In the genomic region with DNA sequence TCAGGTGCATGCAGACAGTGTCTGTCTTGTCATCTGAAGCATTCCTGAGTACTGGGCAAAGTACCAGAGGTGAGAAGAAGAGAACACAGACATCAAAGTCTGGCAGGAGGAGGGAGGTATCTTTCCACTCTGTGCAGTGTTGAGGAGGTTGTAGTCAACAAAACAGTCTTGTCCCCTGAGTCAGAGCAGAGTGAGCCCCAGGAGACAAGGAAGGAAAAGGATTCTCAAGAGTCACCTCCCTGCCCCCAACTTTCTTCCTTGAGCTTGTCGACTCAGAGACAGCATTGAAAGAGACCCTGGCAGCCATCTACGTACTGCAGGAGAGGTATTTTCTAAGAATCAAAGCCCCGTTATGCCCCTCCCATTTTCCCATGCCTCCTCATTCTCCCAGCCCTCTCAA, we compare ENCODE assay signal across 26 cellular contexts. TPM values are rescaled to one million over a fixed set of nuclear protein-coding genes. Genes with fewer than 3 reads are reported as not detected.
DNase-seq lines count a peak whose midpoint lies in the region; ATAC-seq and TF ChIP-seq lines count a peak whose summit lies in the region.
"Had no signal": no experiment of that assay in that cellular context is flagged by ENCODE, and none has a peak within 500 bp of the region (broad histone marks: within the 10 kb centered on the region; RNA-seq: fewer than 3 reads in every experiment).

No MANE protein-coding gene starts in this region.

- no peaks in the 10 kb centered on the region for H3F3A ChIP-seq in smooth muscle cell (ENCODE audit: low read depth)

- 7% methylated on average over 3 of the region's 3 CpGs for WGBS in mammary epithelial cell (ENCODE audit: low coverage, missing lambda C conversion rate)
- 47% methylated on average over 3 of the region's 3 CpGs for WGBS in smooth muscle cell (ENCODE audit: low lambda C conversion rate)

- no peak overlapping the region for H3K9ac ChIP-seq in mammary epithelial cell (ENCODE audit: insufficient read depth, low read length)
- H3K9ac ChIP-seq in smooth muscle cell (ENCODE audit: low read depth) = no peak overlapping the region

- H3K4me3 ChIP-seq in mammary epithelial cell (replicated peaks in 1 of 3; ENCODE audit: insufficient read depth in 1 of 3, low read depth in 2 of 3, low read length in 3 of 3) = no peak overlapping the region
- no peak overlapping the region for H3K4me3 ChIP-seq in breast epithelium
- no peak overlapping the region for H3K4me3 ChIP-seq in right atrium auricular region
- no peak overlapping the region for H3K4me3 ChIP-seq in smooth muscle cell
- H3K4me3 ChIP-seq in lower lobe of right lung = no peak overlapping the region
- H3K4me3 ChIP-seq: GM12878, tibial artery had no signal

- no peak for TF ChIP-seq POLR2A in breast epithelium (IDR thresholded peaks at IDR 0.05)

- CTCF ChIA-PET in mammary epithelial cell (lab: Charles Lee; ENCODE audit: low non-redundant PET) = no interaction called here

- in situ Hi-C loops in mammary epithelial cell (cut with MboI; ENCODE audit: low sequenced_read_pairs in 2 of 2) = loop anchor here in 1 of 2 donors (10.0 kb wide), 1 partner anchor 60 kb away; no protein-coding TSS in a partner anchor

- H3K4me2 ChIP-seq in mammary epithelial cell (ENCODE audit: insufficient read depth, low read depth, low read length) (peak overlapping the region; percentile 24), smooth muscle cell (peak overlapping the region; percentile 33)

- H3K36me3 ChIP-seq in mammary epithelial cell (ENCODE audit: insufficient read depth, low read length) (no peaks in the 10 kb centered on the region), breast epithelium (no peaks in the 10 kb centered on the region), right atrium auricular region (no peaks in the 10 kb centered on the region), smooth muscle cell (ENCODE audit: low read depth) (no peaks in the 10 kb centered on the region), lower lobe of right lung (no peaks in the 10 kb centered on the region)
- H3K36me3 ChIP-seq: tibial artery had no signal

- H3K9me3 ChIP-seq in mammary epithelial cell (replicated peaks; ENCODE audit: insufficient read depth, low read length) (no peaks in the 10 kb centered on the region), breast epithelium (peaks cover 3 to 6% of the 10 kb centered on the region in 2 donors), right atrium auricular region (no peaks in the 10 kb centered on the region), smooth muscle cell (replicated peaks; ENCODE audit: low read depth) (no peaks in the 10 kb centered on the region), lower lobe of right lung (no peaks in the 10 kb centered on the region)
- H3K9me3 ChIP-seq: tibial artery had no signal

- TF ChIP-seq CTCF in mammary epithelial cell (conservative IDR thresholded peaks at IDR 0.05 in 1 of 2, IDR thresholded peaks at IDR 0.05 in 1 of 2; ENCODE audit: extremely low read depth in 1 of 2, insufficient read depth in 1 of 2, low read depth in 1 of 2, low read length in 2 of 2) (no peak), breast epithelium (IDR thresholded peaks at IDR 0.05) (no peak), right atrium auricular region (IDR thresholded peaks at IDR 0.05) (no peak), smooth muscle cell (IDR thresholded peaks at IDR 0.05; ENCODE audit: borderline replicate concordance, insufficient read depth, poor library complexity, severe bottlenecking) (no peak), lower lobe of right lung (IDR thresholded peaks at IDR 0.05) (no peak)

- H4K20me1 ChIP-seq in mammary epithelial cell (ENCODE audit: insufficient read depth, low read length) (no peaks in the 10 kb centered on the region), smooth muscle cell (ENCODE audit: low read depth) (no peaks in the 10 kb centered on the region)

- ATAC-seq in lower lobe of right lung = no peak
- ATAC-seq: activated CD8-positive, alpha-beta T cell treated with anti-CD3 and anti-CD28 coated beads, Interleukin-2, amount 10 ng/mL, durations not matched to agents 7 days and 5 days; activated naive CD8-positive, alpha-beta T cell treated with anti-CD3 and anti-CD28 coated beads, Interleukin-2, amount 50 U/mL, for 24 hours; activated T-cell treated with anti-CD3 and anti-CD28 coated beads, Interleukin-2, amount 50 U/mL, for 72 hours; CD8-positive, alpha-beta T cell; GM12878; PC-3; sciatic nerve had no signal

- H3K79me2 ChIP-seq in mammary epithelial cell (ENCODE audit: insufficient read depth, low read length) (peaks cover 6% of the 10 kb centered on the region), smooth muscle cell (ENCODE audit: low read depth) (no peaks in the 10 kb centered on the region)

- no TSS peak for BruUV-seq in mammary epithelial cell (replicated peaks; lab: Mats Ljungman, UMichigan)

- DNase-seq in mammary epithelial cell (no peak), breast epithelium (ENCODE audit: low spot score in 2 of 2) (no peak), amniotic epithelial cell (ENCODE audit: low read depth) (peak; percentile 29), right atrium auricular region (ENCODE audit: low spot score) (no peak), smooth muscle cell (lab: John Stamatoyannopoulos, UW; ENCODE audit: unreplicated experiment) (no peak), SHP77 treated with DMSO at 0.1 percent for 48 hours (lab: John Stamatoyannopoulos, UW) (no peak), lower lobe of right lung (no peak), activated gamma-delta T cell (lab: John Stamatoyannopoulos, UW) (no peak)
- DNase-seq: 8988T; activated B cell treated with CpG ODN at 0.5 μM for 24 hours; activated CD8-positive, alpha-beta T cell treated with anti-CD3 and anti-CD28 coated beads, Interleukin-2, amount 10 ng/mL, durations not matched to agents 7 days and 5 days; activated naive CD8-positive, alpha-beta T cell treated with anti-CD3 and anti-CD28 coated beads, Interleukin-2, amount 50 U/mL, for 24 hours; activated T-cell treated with anti-CD3 and anti-CD28 coated beads, Interleukin-2, amount 50 U/mL, for 72 hours; CD8-positive, alpha-beta T cell; effector memory CD4-positive, alpha-beta T cell; GOT3; midbrain; NCI-H1092; NCI-H2107; NCI-H748 treated with DMSO at 0.1 percent for 48 hours; PC-3; stimulated activated CD4-positive, alpha-beta T cell treated with anti-CD3 and anti-CD28 coated beads, Interleukin-4, amount 100 ng/mL, for 4 hours; SW 1271; tibial artery had no signal

- intact Hi-C loops in mammary epithelial cell (cut with micrococcal nuclease) = no loop called here
- intact Hi-C loops in breast epithelium (cut with DNase I; ENCODE audit: low total_unique reads) = no loop called here
- intact Hi-C loops in lower lobe of right lung (cut with DNase I) = no loop called here

- no peak overlapping the region for H3K27ac ChIP-seq in mammary epithelial cell (ENCODE audit: insufficient read depth, low read depth, low read length)
- no peak overlapping the region for H3K27ac ChIP-seq in breast epithelium
- H3K27ac ChIP-seq in right atrium auricular region = peak overlapping the region; percentile 11 to 70
- peak overlapping the region; percentile 9 for H3K27ac ChIP-seq in smooth muscle cell (ENCODE audit: low read depth)
- no peak overlapping the region for H3K27ac ChIP-seq in lower lobe of right lung
- H3K27ac ChIP-seq: tibial artery had no signal

- H2AFZ ChIP-seq in mammary epithelial cell (ENCODE audit: low read depth, low read length) = peak overlapping the region; percentile 67
- H2AFZ ChIP-seq in smooth muscle cell (ENCODE audit: low read depth) = peak overlapping the region; percentile 18

- dilution Hi-C loops in mammary epithelial cell (cut with HindIII; ENCODE audit: low sequenced_read_pairs) = no loop called here

- H3K4me1 ChIP-seq in mammary epithelial cell (ENCODE audit: insufficient read depth, low read length) (peaks cover 7% of the 10 kb centered on the region), breast epithelium (no peaks in the 10 kb centered on the region), right atrium auricular region (no peaks in the 10 kb centered on the region), smooth muscle cell (ENCODE audit: low read depth) (no peaks in the 10 kb centered on the region), lower lobe of right lung (no peaks in the 10 kb centered on the region)

- peaks cover 2% of the 10 kb centered on the region for H3K27me3 ChIP-seq in mammary epithelial cell (ENCODE audit: insufficient read depth, low read length)
- peaks cover 0 to 46% of the 10 kb centered on the region in 2 donors for H3K27me3 ChIP-seq in breast epithelium
- no peaks in the 10 kb centered on the region for H3K27me3 ChIP-seq in right atrium auricular region
- H3K27me3 ChIP-seq in smooth muscle cell (ENCODE audit: low read depth) = no peaks in the 10 kb centered on the region
- no peaks in the 10 kb centered on the region for H3K27me3 ChIP-seq in lower lobe of right lung (ENCODE audit: low read depth)
- H3K27me3 ChIP-seq: tibial artery had no signal

RNA-seq across cellular contexts. Expression of gene SRPX, which starts 4.4 kb away (rescaled TPM):
- total RNA-seq in mammary epithelial cell (10 to 100 TPM; 58.7 to 66.3 TPM), breast epithelium (100 to 1,000 TPM; 108 to 415 (median 168) TPM), right atrium auricular region (10 to 100 TPM; 75.7 to 81.8 TPM), smooth muscle cell (35.0 and 46.1 TPM in 2 replicates), lower lobe of right lung (59.0 TPM)
- polyA plus RNA-seq in mammary epithelial cell (230 TPM), smooth muscle cell (49.3 and 64.9 TPM in 2 replicates)
- polyA minus RNA-seq in mammary epithelial cell = 95.5 TPM
- total RNA-seq: activated B cell treated with CpG ODN at 0.5 μM for 24 hours; activated T-cell treated with anti-CD3 and anti-CD28 coated beads, Interleukin-2, amount 50 U/mL, for 72 hours; CD8-positive, alpha-beta T cell had no signal

Comparison
In these comparisons a context has a peak if more than half of its experiments do, and no peak if none do; other contexts are left out.
1. H3K27ac ChIP-seq: peak in right atrium auricular region (2 of 2) and smooth muscle cell (single experiment); none in mammary epithelial cell (single experiment), breast epithelium (0 of 2) and lower lobe of right lung (single experiment).